1 cellular context compared by ENCODE assay signal in the genomic region with DNA sequence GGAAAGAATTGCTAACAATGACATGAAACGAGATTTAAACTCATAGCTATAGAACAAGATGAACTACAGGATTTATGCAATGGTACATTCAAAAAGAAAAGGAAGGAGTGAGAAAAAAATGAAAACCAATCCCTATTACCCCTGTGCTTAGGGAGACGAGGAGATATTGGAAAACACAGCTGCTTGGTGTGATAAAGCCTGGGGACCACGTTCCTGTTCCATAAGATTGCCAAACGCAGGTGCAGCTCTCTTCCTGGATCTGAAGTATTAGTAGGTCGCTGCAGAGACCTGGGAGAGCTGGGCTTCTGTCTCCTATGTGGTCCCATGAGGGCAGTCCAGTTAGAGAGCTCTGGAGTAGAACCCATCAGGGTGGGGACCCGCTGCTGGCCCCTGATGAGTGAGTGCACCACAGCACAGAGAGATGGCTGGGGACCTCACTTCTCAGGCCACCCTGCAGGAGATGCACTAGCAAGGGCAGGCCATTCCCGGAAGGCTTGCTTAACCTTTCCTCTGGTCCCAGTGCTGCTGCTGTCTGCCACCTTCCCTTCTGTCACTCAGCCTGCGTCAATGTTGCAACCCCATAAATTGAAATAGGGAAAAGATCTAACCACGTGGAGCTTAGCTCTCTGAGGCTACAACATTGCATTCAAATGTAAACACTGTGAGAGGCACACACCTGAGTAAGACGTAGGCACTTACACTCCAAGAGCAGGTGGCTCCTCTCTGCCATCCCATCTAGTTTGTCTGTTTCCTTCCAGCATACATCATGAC.
TF ChIP-seq lines count a peak whose summit lies in the region.

No MANE protein-coding gene starts in this region.

TF ChIP-seq in SK-N-SH, 30 proteins besides CTCF, POLR2A, EP300 and RAD21 (continued from another document):
- TF ChIP-seq POLR2AphosphoS5 (IDR thresholded peaks at IDR 0.05; ENCODE audit: low read depth, low read length) (no peak), YY1 (IDR thresholded peaks at IDR 0.05; ENCODE audit: low read depth) (no peak)
